9 cellular contexts compared by ENCODE assay signal in genomic region chr17:64216030-64216384, GRCh38. TPM values are rescaled to one million over a fixed set of nuclear protein-coding genes. Genes with fewer than 3 reads are reported as not detected.
DNase-seq lines count a peak whose midpoint lies in the region; ATAC-seq and TF ChIP-seq lines count a peak whose summit lies in the region.
"Had no signal": no experiment of that assay in that cellular context is flagged by ENCODE, and none has a peak within 500 bp of the region (broad histone marks: within the 10 kb centered on the region; RNA-seq: fewer than 3 reads in every experiment).

No MANE protein-coding gene starts in this region.

- peaks cover 15% of the 10 kb centered on the region; the same call in 1 of the 2 replicates for H3K4me1 ChIP-seq in SJCRH30
- H3K4me1 ChIP-seq in lower lobe of right lung = peaks cover 41% of the 10 kb centered on the region
- H3K4me1 ChIP-seq in thyroid gland = peaks cover 51 to 60% of the 10 kb centered on the region in 2 donors

- H3K4me3 ChIP-seq in SJCRH30 = no peak overlapping the region
- H3K4me3 ChIP-seq in lower lobe of right lung = no peak overlapping the region
- H3K4me3 ChIP-seq in thyroid gland (replicated peaks in 1 of 3) = no peak overlapping the region

- no peak for TF ChIP-seq POLR2A in thyroid gland (IDR thresholded peaks at IDR 0.05)

- H3K27me3 ChIP-seq in SJCRH30 (no peaks in the 10 kb centered on the region), lower lobe of right lung (ENCODE audit: low read depth) (no peaks in the 10 kb centered on the region), thyroid gland (no peaks in the 10 kb centered on the region)

- H3K9me3 ChIP-seq in SJCRH30 (replicated peaks) = no peaks in the 10 kb centered on the region; the same call in 1 of the 2 replicates
- H3K9me3 ChIP-seq in lower lobe of right lung = no peaks in the 10 kb centered on the region
- no peaks in the 10 kb centered on the region for H3K9me3 ChIP-seq in thyroid gland

- DNase-seq in SJCRH30 = no peak
- DNase-seq in dermis blood vessel endothelial cell = peak; percentile 36
- DNase-seq in lower lobe of right lung = no peak
- no peak for DNase-seq in thyroid gland
- DNase-seq in CD1c-positive myeloid dendritic cell (ENCODE audit: extremely low spot score) = no peak
- no peak for DNase-seq in globus pallidus (ENCODE audit: low spot score)
- no peak for DNase-seq in stimulated activated CD4-positive, alpha-beta T cell treated with anti-CD3 and anti-CD28 coated beads, Interleukin-15, amount 100 ng/mL, for 24 hours
- no peak for DNase-seq in NCI-H526 (lab: John Stamatoyannopoulos, UW)
- DNase-seq: effector memory CD4-positive, alpha-beta T cell had no signal

- no peak for ATAC-seq in lower lobe of right lung

- H3K27ac ChIP-seq in SJCRH30 = peak overlapping the region; percentile 7; the same call in 1 of the 2 replicates
- peak overlapping the region; percentile 9 for H3K27ac ChIP-seq in lower lobe of right lung
- H3K27ac ChIP-seq in thyroid gland = peak overlapping the region; percentile 78 to 89 (median 88)

- WGBS in thyroid gland, 2 donors = 39 to 40% methylated on average over 2 of the region's 2 CpGs

- TF ChIP-seq CTCF in lower lobe of right lung (IDR thresholded peaks at IDR 0.05) (no peak), thyroid gland (IDR thresholded peaks at IDR 0.05) (no peak)

- intact Hi-C loops in lower lobe of right lung (cut with DNase I) (no loop called here), thyroid gland (cut with DNase I) (no loop called here)

- H3K36me3 ChIP-seq in SJCRH30 (peaks cover 26% of the 10 kb centered on the region), lower lobe of right lung (peaks cover 26% of the 10 kb centered on the region), thyroid gland (peaks cover 5 to 7% of the 10 kb centered on the region in 2 donors)

RNA-seq across cellular contexts. Expression of gene TEX2, which starts 47.1 kb away (rescaled TPM):
- 35.5 and 36.2 TPM in 2 replicates for total RNA-seq in SJCRH30 (2014; rRNA removed; shearing (Covaris generic))
- total RNA-seq in dermis blood vessel endothelial cell (34.9 and 47.8 TPM in 2 replicates), lower lobe of right lung (41.3 TPM), thyroid gland (100 to 1,000 TPM in 1 of 4 donors, 10 to 100 TPM in 3; 63.9 to 101 (median 71.7) TPM)

Comparison
In these comparisons a context has a peak if more than half of its experiments do, and no peak if none do; other contexts are left out.
1. H3K27ac ChIP-seq: peak in every context shown above with its lines; median percentile 88 in thyroid gland; 9 in lower lobe of right lung; 7 in SJCRH30.